1 cellular context compared by ENCODE assay signal in genomic region chr14:37583358-37584210, GRCh38.
TF ChIP-seq lines count a peak whose summit lies in the region.

No MANE protein-coding gene starts in this region.

TF ChIP-seq in IMR-90, 13 proteins besides CTCF, POLR2A, EP300 and RAD21 (continued from another document):
- TF ChIP-seq, protein P1, sequence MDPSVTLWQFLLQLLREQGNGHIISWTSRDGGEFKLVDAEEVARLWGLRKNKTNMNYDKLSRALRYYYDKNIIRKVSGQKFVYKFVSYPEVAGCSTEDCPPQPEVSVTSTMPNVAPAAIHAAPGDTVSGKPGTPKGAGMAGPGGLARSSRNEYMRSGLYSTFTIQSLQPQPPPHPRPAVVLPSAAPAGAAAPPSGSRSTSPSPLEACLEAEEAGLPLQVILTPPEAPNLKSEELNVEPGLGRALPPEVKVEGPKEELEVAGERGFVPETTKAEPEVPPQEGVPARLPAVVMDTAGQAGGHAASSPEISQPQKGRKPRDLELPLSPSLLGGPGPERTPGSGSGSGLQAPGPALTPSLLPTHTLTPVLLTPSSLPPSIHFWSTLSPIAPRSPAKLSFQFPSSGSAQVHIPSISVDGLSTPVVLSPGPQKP (IDR thresholded peaks at IDR 0.05; ENCODE audit: borderline replicate concordance, low read depth, low read length) = no peak
- TF ChIP-seq BHLHE40 (IDR thresholded peaks at IDR 0.05; ENCODE audit: low read depth, low read length) = no peak
- TF ChIP-seq SMC3 (IDR thresholded peaks at IDR 0.05; ENCODE audit: low read depth, low read length) = no peak
- no peak for TF ChIP-seq FOS (IDR thresholded peaks at IDR 0.05; ENCODE audit: low read depth, low read length)
- no peak for TF ChIP-seq CHD1 (IDR thresholded peaks at IDR 0.05; ENCODE audit: low read depth, low read length)
- no peak for TF ChIP-seq MAZ (IDR thresholded peaks at IDR 0.05; ENCODE audit: borderline replicate concordance, low read depth, low read length)
- no peak for TF ChIP-seq CEBPB (IDR thresholded peaks at IDR 0.05; ENCODE audit: low read depth, low read length)
- TF ChIP-seq RFX5 (IDR thresholded peaks at IDR 0.05; ENCODE audit: low read depth, low read length) = no peak
- TF ChIP-seq MXI1 (IDR thresholded peaks at IDR 0.05; ENCODE audit: borderline replicate concordance, low read depth, low read length) = no peak
- TF ChIP-seq, protein P2, sequence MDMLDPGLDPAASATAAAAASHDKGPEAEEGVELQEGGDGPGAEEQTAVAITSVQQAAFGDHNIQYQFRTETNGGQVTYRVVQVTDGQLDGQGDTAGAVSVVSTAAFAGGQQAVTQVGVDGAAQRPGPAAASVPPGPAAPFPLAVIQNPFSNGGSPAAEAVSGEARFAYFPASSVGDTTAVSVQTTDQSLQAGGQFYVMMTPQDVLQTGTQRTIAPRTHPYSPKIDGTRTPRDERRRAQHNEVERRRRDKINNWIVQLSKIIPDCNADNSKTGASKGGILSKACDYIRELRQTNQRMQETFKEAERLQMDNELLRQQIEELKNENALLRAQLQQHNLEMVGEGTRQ (IDR thresholded peaks at IDR 0.05; ENCODE audit: low read depth, low read length) = no peak
